8 cellular contexts compared by ENCODE assay signal in genomic region chr11:9385288-9385902, GRCh38. TPM values are rescaled to one million over a fixed set of nuclear protein-coding genes. Genes with fewer than 3 reads are reported as not detected.
DNase-seq lines count a peak whose midpoint lies in the region; ATAC-seq and TF ChIP-seq lines count a peak whose summit lies in the region.

No MANE protein-coding gene starts in this region.

- H4K20me1 ChIP-seq in Loucy (ENCODE audit: insufficient read depth, low read length, poor library complexity, severe bottlenecking), result peaks cover 51% of the 10 kb centered on the region

- no peaks in the 10 kb centered on the region for H3K9me3 Mint-ChIP-seq in CD4-positive, alpha-beta T cell
- H3K9me3 Mint-ChIP-seq in activated T-helper 2 cell treated with anti-CD3 and anti-CD28 coated beads, Interferon-gamma antibody, Interleukin-2, Interleukin-4, amounts not matched to agents 10 μg/mL and 5 μg/mL and 100 μg/mL, durations not matched to agents 14 hours and 24 hours and 36 hours, result no peaks in the 10 kb centered on the region

- no peaks in the 10 kb centered on the region for H3K36me3 ChIP-seq in Loucy (ENCODE audit: insufficient read depth, low read length)

- CTCF ChIA-PET in CD4-positive, alpha-beta T cell (lab: Charles Lee), result interaction anchor here (0.6 to 2.3 kb wide), 6 partner anchors 10 to 425 kb away, joined by 3 to 8 read pairs (median 3); no protein-coding TSS in a partner anchor

- H3K9ac ChIP-seq in Loucy (ENCODE audit: low read depth, low read length, poor library complexity, severe bottlenecking), result peak overlapping the region; percentile 95

- H3K9me2 ChIP-seq in Loucy (replicated peaks; ENCODE audit: low read depth, low read length), result no peaks in the 10 kb centered on the region

- DNase-seq in CD4-positive, alpha-beta T cell, result no peak
- DNase-seq in activated T-helper 2 cell treated with anti-CD3 and anti-CD28 coated beads, Interferon-gamma antibody, Interleukin-2, Interleukin-4, amounts not matched to agents 10 μg/mL and 5 μg/mL and 100 μg/mL, durations not matched to agents 14 hours and 24 hours and 36 hours (ENCODE audit: low spot score), result peak; percentile 14
- DNase-seq in right cardiac atrium (no peak), skeletal muscle cell (ENCODE audit: low read depth) (no peak), retina (no peak)
- no peak for DNase-seq in activated CD4-positive, CD25-positive, alpha-beta regulatory T cell (lab: John Stamatoyannopoulos, UW)

- peak overlapping the region; percentile 96 for H3K4me3 Mint-ChIP-seq in CD4-positive, alpha-beta T cell
- peak overlapping the region; percentile 93 for H3K4me3 Mint-ChIP-seq in activated T-helper 2 cell treated with anti-CD3 and anti-CD28 coated beads, Interferon-gamma antibody, Interleukin-2, Interleukin-4, amounts not matched to agents 10 μg/mL and 5 μg/mL and 100 μg/mL, durations not matched to agents 14 hours and 24 hours and 36 hours (ENCODE audit: low read depth)

- POLR2A ChIA-PET in CD4-positive, alpha-beta T cell (lab: Charles Lee), result interaction anchor here (0.9 to 3.9 kb wide), 12 partner anchors 11 to 697 kb away, joined by 3 to 43 read pairs (median 4); partner anchors contain the start of genes DENND5A, TMEM41B, WEE1 and ZNF143

- no peak for ATAC-seq in CD4-positive, alpha-beta T cell (ENCODE audit: poor library complexity)
- ATAC-seq in GM21423 (IDR thresholded peaks at IDR 0.05; ENCODE audit: unreplicated experiment), result peak; percentile 18
- peak; percentile 58 to 69 for ATAC-seq in right cardiac atrium

- no peak for TF ChIP-seq CTCF in CD4-positive, alpha-beta T cell (IDR thresholded peaks at IDR 0.05)
- TF ChIP-seq CTCF in Loucy (conservative IDR thresholded peaks at IDR 0.05; ENCODE audit: low read length), result no peak

- peaks cover 42% of the 10 kb centered on the region for H3K4me1 Mint-ChIP-seq in CD4-positive, alpha-beta T cell (ENCODE audit: low read depth)
- H3K4me1 Mint-ChIP-seq in activated T-helper 2 cell treated with anti-CD3 and anti-CD28 coated beads, Interferon-gamma antibody, Interleukin-2, Interleukin-4, amounts not matched to agents 10 μg/mL and 5 μg/mL and 100 μg/mL, durations not matched to agents 14 hours and 24 hours and 36 hours (ENCODE audit: low read depth), result peaks cover 21% of the 10 kb centered on the region

- no peaks in the 10 kb centered on the region for H3F3A ChIP-seq in Loucy (ENCODE audit: low read depth)

- peaks cover 18% of the 10 kb centered on the region for H3K36me3 Mint-ChIP-seq in CD4-positive, alpha-beta T cell (ENCODE audit: low read depth)
- peaks cover 32% of the 10 kb centered on the region for H3K36me3 Mint-ChIP-seq in activated T-helper 2 cell treated with anti-CD3 and anti-CD28 coated beads, Interferon-gamma antibody, Interleukin-2, Interleukin-4, amounts not matched to agents 10 μg/mL and 5 μg/mL and 100 μg/mL, durations not matched to agents 14 hours and 24 hours and 36 hours (ENCODE audit: low read depth)

- peak overlapping the region; percentile 99 for H3K4me2 ChIP-seq in Loucy (ENCODE audit: low read depth, low read length, poor library complexity, severe bottlenecking)

- no peak overlapping the region for H2AFZ ChIP-seq in Loucy (ENCODE audit: low read length)

- peaks cover 35% of the 10 kb centered on the region for H3K4me1 ChIP-seq in Loucy (ENCODE audit: insufficient read depth, low read length, poor library complexity, severe bottlenecking)
- H3K4me1 ChIP-seq in right cardiac atrium (ENCODE audit: control insufficient read depth, insufficient read depth, low read length), result peaks cover 1% of the 10 kb centered on the region

- H3K4me3 ChIP-seq in Loucy (ENCODE audit: low read length, poor library complexity, severe bottlenecking) (peak overlapping the region; percentile 91), right cardiac atrium (ENCODE audit: low read length) (peak overlapping the region; percentile 67), skeletal muscle cell (ENCODE audit: low read depth, low read length) (peak overlapping the region; percentile 67)

- peak overlapping the region; percentile 80 for H3K27ac Mint-ChIP-seq in CD4-positive, alpha-beta T cell
- peak overlapping the region; percentile 92 for H3K27ac Mint-ChIP-seq in activated T-helper 2 cell treated with anti-CD3 and anti-CD28 coated beads, Interferon-gamma antibody, Interleukin-2, Interleukin-4, amounts not matched to agents 10 μg/mL and 5 μg/mL and 100 μg/mL, durations not matched to agents 14 hours and 24 hours and 36 hours

- WGBS in right cardiac atrium, result 6% methylated on average over 11 of the region's 11 CpGs

- H3K9me3 ChIP-seq in CD4-positive, alpha-beta T cell (ENCODE audit: control insufficient read depth, low read length), result no peaks in the 10 kb centered on the region
- H3K9me3 ChIP-seq in Loucy (ENCODE audit: insufficient read depth, low read depth, low read length) (no peaks in the 10 kb centered on the region), right cardiac atrium (ENCODE audit: control insufficient read depth, low read length) (no peaks in the 10 kb centered on the region)

- no peaks in the 10 kb centered on the region for H3K27me3 ChIP-seq in CD4-positive, alpha-beta T cell (ENCODE audit: control insufficient read depth, insufficient read depth, low read length)
- H3K27me3 ChIP-seq in Loucy (ENCODE audit: insufficient read depth, low read length, poor library complexity, severe bottlenecking), result no peaks in the 10 kb centered on the region
- H3K27me3 ChIP-seq in right cardiac atrium (ENCODE audit: control insufficient read depth, insufficient read depth), result no peaks in the 10 kb centered on the region

- H3K79me2 ChIP-seq in Loucy (ENCODE audit: insufficient read depth, low read length), result peaks cover 57% of the 10 kb centered on the region

- H3K27ac ChIP-seq in CD4-positive, alpha-beta T cell (ENCODE audit: low read depth, low read length), result no peak overlapping the region
- H3K27ac ChIP-seq in right cardiac atrium (ENCODE audit: low read length), result peak overlapping the region; percentile 78

- intact Hi-C loops in CD4-positive, alpha-beta T cell (cut with DNase I, micrococcal nuclease), result loop anchor here (2.0 to 10.0 kb wide), 6 partner anchors 75 to 701 kb away; partner anchors contain the start of genes ZNF143 (in 2 of the 2), DENND5A (in 1 of the 2), RPL27A (in 1 of the 2) and TMEM9B (in 1 of the 2)
- intact Hi-C loops in activated T-helper 2 cell treated with anti-CD3 and anti-CD28 coated beads, Interferon-gamma antibody, Interleukin-2, Interleukin-4, amounts not matched to agents 10 μg/mL and 5 μg/mL and 100 μg/mL, durations not matched to agents 14 hours and 24 hours and 36 hours (cut with micrococcal nuclease), result loop anchor here (2.0 kb wide), 1 partner anchor 71 kb away; the partner anchor contains the start of gene TMEM41B
- intact Hi-C loops in right cardiac atrium (cut with DNase I), result loop anchor here in 1 of 4 donors (10.0 kb wide), 1 partner anchor 71 kb away; the partner anchor contains the start of gene TMEM41B

- no peaks in the 10 kb centered on the region for H3K27me3 Mint-ChIP-seq in CD4-positive, alpha-beta T cell
- H3K27me3 Mint-ChIP-seq in activated T-helper 2 cell treated with anti-CD3 and anti-CD28 coated beads, Interferon-gamma antibody, Interleukin-2, Interleukin-4, amounts not matched to agents 10 μg/mL and 5 μg/mL and 100 μg/mL, durations not matched to agents 14 hours and 24 hours and 36 hours (ENCODE audit: low read depth), result no peaks in the 10 kb centered on the region

RNA-seq across cellular contexts. Expression of gene IPO7, which starts 0.9 kb away (rescaled TPM):
- total RNA-seq in CD4-positive, alpha-beta T cell, result 10 to 100 TPM; 40.7 to 51.6 TPM
- 143 and 155 TPM in 2 replicates for total RNA-seq in activated T-helper 2 cell treated with anti-CD3 and anti-CD28 coated beads, Interferon-gamma antibody, Interleukin-2, Interleukin-4, amounts not matched to agents 10 μg/mL and 5 μg/mL and 100 μg/mL, durations not matched to agents 14 hours and 24 hours and 36 hours
- 100 to 1,000 TPM in 3 of 4 donors, 10 to 100 TPM in 1; 93.8 to 131 (median 122) TPM for total RNA-seq in right cardiac atrium
- 30.8 TPM for polyA plus RNA-seq in right cardiac atrium
